Comparison of ENCODE assay signal across 10 cellular contexts in the genomic region with DNA sequence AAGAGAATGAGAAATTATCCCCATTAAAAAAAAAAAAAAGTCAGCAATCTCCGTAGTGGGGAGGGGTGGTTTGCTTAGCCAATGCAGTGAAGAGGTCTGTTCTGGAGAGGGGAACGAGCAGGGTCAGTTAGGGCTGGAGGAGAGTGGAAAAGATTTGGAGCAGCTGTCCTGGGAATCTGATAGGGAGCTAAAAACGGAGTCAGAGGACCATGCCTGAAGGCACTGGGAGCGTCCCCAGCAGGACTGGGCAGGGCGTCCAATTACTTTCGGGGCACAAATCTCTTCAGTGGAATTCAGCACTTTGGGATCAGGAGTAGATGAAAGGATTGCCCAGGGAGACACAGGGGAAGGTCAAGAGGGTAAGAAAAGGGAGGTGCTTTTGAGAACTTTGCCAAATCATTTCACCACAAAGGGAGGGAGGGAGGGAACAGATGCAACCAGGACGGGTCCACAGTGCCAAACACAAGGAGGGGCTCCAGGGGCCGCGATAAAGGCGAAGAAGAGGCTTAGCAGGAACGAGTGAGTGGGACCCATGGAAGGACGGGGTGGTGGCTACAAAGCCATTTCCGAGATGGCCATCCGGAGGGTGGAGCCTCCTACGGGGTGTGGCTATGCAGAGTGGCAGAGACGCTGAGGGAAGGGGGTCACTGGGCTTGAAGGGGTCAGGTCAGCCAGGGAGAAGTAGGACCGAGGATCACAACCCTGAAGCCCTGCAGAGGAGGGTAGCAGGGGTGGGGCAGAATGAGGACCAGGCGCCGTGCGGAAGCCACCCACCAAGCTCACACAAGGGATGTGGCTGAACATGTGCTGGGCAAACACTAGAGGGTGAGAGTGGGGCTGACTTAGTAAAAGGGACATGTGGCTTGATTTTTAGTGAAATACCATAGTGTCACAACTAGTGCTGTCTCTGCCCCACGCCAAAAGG.
A peak's percentile ranks its signal among the peaks of the same experiment; 100 is the strongest.
DNase-seq lines count a peak whose midpoint lies in the region; ATAC-seq and TF ChIP-seq lines count a peak whose summit lies in the region.
"Had no signal": no experiment of that assay in that cellular context is flagged by ENCODE, and none has a peak within 500 bp of the region (broad histone marks: within the 10 kb centered on the region; RNA-seq: fewer than 3 reads in every experiment).

No MANE protein-coding gene starts in this region.

- H3K79me2 ChIP-seq in SK-N-SH (ENCODE audit: insufficient read depth) = no peaks in the 10 kb centered on the region

- POLR2A ChIA-PET in SK-N-SH (lab: Yijun Ruan, JAX) = no interaction called here

- no peaks in the 10 kb centered on the region for H4K20me1 ChIP-seq in SK-N-SH (ENCODE audit: insufficient read depth)

- H3F3A ChIP-seq in SK-N-SH (replicated peaks; ENCODE audit: insufficient read depth) = no peaks in the 10 kb centered on the region

- no peaks in the 10 kb centered on the region for H3K9me2 ChIP-seq in SK-N-SH

- H3K27ac ChIP-seq in SK-N-SH (ENCODE audit: low read depth in 2 of 2, low read length in 1 of 2) (no peak overlapping the region), heart left ventricle (peak overlapping the region in 11 of 12 donors; percentile 61 to 86 (median 75)), brain microvascular endothelial cell (no peak overlapping the region)
- H3K27ac ChIP-seq: epithelial cell of prostate had no signal

- no peak for TF ChIP-seq EP300 in SK-N-SH (IDR thresholded peaks at IDR 0.05; ENCODE audit: borderline replicate concordance in 1 of 2, low read depth in 1 of 2, low read length in 1 of 2)

- CTCF ChIA-PET in SK-N-SH (lab: Yijun Ruan, JAX) = no interaction called here

- no peak for TF ChIP-seq RAD21 in SK-N-SH (IDR thresholded peaks at IDR 0.05; ENCODE audit: low read length)

- no peaks in the 10 kb centered on the region for H3K9me3 ChIP-seq in SK-N-SH
- no peaks in the 10 kb centered on the region for H3K9me3 ChIP-seq in heart left ventricle

- peak; percentile 21 for TF ChIP-seq CTCF in GM12864 (IDR thresholded peaks at IDR 0.05; ENCODE audit: low read depth, low read length, missing control alignments)
- TF ChIP-seq CTCF in SK-N-SH (IDR thresholded peaks at IDR 0.05) = no peak
- TF ChIP-seq CTCF in heart left ventricle (IDR thresholded peaks at IDR 0.05) = peak in 10 of 12 donors; percentile 6 to 43 (median 23)
- no peak for TF ChIP-seq CTCF in brain microvascular endothelial cell (IDR thresholded peaks at IDR 0.05; ENCODE audit: low read depth, low read length, missing control alignments)

- TF ChIP-seq POLR2A in heart left ventricle (IDR thresholded peaks at IDR 0.05) = no peak

- no peak overlapping the region for H3K9ac ChIP-seq in SK-N-SH

- no peak for DNase-seq in GM12864 (ENCODE audit: low read depth)
- peak; percentile 25 for DNase-seq in SK-N-SH
- peak; percentile 45 to 74 (median 48) for DNase-seq in heart left ventricle
- DNase-seq in sciatic nerve (ENCODE audit: low spot score) = no peak
- no peak for DNase-seq in NCI-H2107 treated with DMSO at 0.1 percent for 48 hours (lab: John Stamatoyannopoulos, UW; ENCODE audit: unreplicated experiment)
- no peak for DNase-seq in stimulated activated CD4-positive, alpha-beta T cell treated with anti-CD3 and anti-CD28 coated beads, Interleukin-2, amount 100 ng/mL, for 24 hours
- DNase-seq in brain microvascular endothelial cell = no peak
- DNase-seq: activated naive CD4-positive, alpha-beta T cell treated with Interleukin-2 at 50 U/mL for 16 hours had no signal

- WGBS in SK-N-SH (ENCODE audit: low lambda C conversion rate) = 41% methylated on average over 21 of the region's 21 CpGs
- WGBS in heart left ventricle, 4 donors = 29 to 36% (median 34%) methylated on average over 21 of the region's 21 CpGs

- H3K36me3 ChIP-seq in SK-N-SH (replicated peaks in 1 of 2; ENCODE audit: control insufficient read depth in 1 of 2, insufficient read depth in 2 of 2, low read length in 1 of 2) = no peaks in the 10 kb centered on the region
- no peaks in the 10 kb centered on the region for H3K36me3 ChIP-seq in heart left ventricle
- H3K36me3 ChIP-seq in brain microvascular endothelial cell (replicated peaks) = no peaks in the 10 kb centered on the region

- no peak overlapping the region for H2AFZ ChIP-seq in SK-N-SH (ENCODE audit: low read depth)

- H3K27me3 ChIP-seq in SK-N-SH (ENCODE audit: insufficient read depth) (no peaks in the 10 kb centered on the region), heart left ventricle (no peaks in the 10 kb centered on the region), brain microvascular endothelial cell (replicated peaks) (no peaks in the 10 kb centered on the region)

- in situ Hi-C loops in brain microvascular endothelial cell (cut with HindIII; ENCODE audit: low pct_ligation_motif_present, low sequenced_read_pairs) = no loop called here

- intact Hi-C loops in heart left ventricle (cut with DNase I) (loop anchor here in 6 of 10 donors (5.0 to 10.0 kb wide), 6 partner anchors 117 to 317 kb away; a partner anchor contains a TSS), sciatic nerve (cut with DNase I) (no loop called here)

- H3K4me1 ChIP-seq in SK-N-SH (ENCODE audit: control insufficient read depth in 1 of 2, insufficient read depth in 2 of 2, low read depth in 1 of 2, low read length in 1 of 2) (no peaks in the 10 kb centered on the region), heart left ventricle (peaks cover 0 to 28% (median 4%) of the 10 kb centered on the region in 12 donors)

- peak; percentile 88 to 92 (median 90) for ATAC-seq in heart left ventricle
- peak; percentile 62 for ATAC-seq in sciatic nerve
- no peak for ATAC-seq in GM21447 (IDR thresholded peaks at IDR 0.05; ENCODE audit: unreplicated experiment)

- no peak overlapping the region for H3K4me3 ChIP-seq in GM12864 (ENCODE audit: low read depth, low read length)
- no peak overlapping the region for H3K4me3 ChIP-seq in SK-N-SH (ENCODE audit: low read depth in 2 of 2, low read length in 1 of 2)
- peak overlapping the region in 10 of 12 donors; percentile 18 to 53 (median 44) for H3K4me3 ChIP-seq in heart left ventricle
- no peak overlapping the region for H3K4me3 ChIP-seq in brain microvascular endothelial cell (ENCODE audit: low read depth, low read length)

- H3K4me2 ChIP-seq in SK-N-SH = no peak overlapping the region

TF ChIP-seq in SK-N-SH, 30 proteins besides CTCF, POLR2A, EP300 and RAD21 (continues in another document):
- TF ChIP-seq SMC3 (IDR thresholded peaks at IDR 0.05; ENCODE audit: low read depth, low read length) (no peak), GABPA (IDR thresholded peaks at IDR 0.05; ENCODE audit: low read depth) (no peak), FOSL2 (IDR thresholded peaks at IDR 0.05; ENCODE audit: borderline replicate concordance, low read depth) (no peak), NFIC (IDR thresholded peaks at IDR 0.05; ENCODE audit: borderline replicate concordance) (no peak), MEF2A (IDR thresholded peaks at IDR 0.05; ENCODE audit: borderline replicate concordance, low read depth) (no peak)
- TF ChIP-seq, protein P1, sequence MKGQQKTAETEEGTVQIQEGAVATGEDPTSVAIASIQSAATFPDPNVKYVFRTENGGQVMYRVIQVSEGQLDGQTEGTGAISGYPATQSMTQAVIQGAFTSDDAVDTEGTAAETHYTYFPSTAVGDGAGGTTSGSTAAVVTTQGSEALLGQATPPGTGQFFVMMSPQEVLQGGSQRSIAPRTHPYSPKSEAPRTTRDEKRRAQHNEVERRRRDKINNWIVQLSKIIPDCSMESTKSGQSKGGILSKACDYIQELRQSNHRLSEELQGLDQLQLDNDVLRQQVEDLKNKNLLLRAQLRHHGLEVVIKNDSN (IDR thresholded peaks at IDR 0.05; ENCODE audit: borderline replicate concordance, low read depth) = no peak
- TF ChIP-seq, protein P2, sequence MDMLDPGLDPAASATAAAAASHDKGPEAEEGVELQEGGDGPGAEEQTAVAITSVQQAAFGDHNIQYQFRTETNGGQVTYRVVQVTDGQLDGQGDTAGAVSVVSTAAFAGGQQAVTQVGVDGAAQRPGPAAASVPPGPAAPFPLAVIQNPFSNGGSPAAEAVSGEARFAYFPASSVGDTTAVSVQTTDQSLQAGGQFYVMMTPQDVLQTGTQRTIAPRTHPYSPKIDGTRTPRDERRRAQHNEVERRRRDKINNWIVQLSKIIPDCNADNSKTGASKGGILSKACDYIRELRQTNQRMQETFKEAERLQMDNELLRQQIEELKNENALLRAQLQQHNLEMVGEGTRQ (IDR thresholded peaks at IDR 0.05; ENCODE audit: borderline replicate concordance, low read depth, low read length) = no peak
- TF ChIP-seq, protein P3, sequence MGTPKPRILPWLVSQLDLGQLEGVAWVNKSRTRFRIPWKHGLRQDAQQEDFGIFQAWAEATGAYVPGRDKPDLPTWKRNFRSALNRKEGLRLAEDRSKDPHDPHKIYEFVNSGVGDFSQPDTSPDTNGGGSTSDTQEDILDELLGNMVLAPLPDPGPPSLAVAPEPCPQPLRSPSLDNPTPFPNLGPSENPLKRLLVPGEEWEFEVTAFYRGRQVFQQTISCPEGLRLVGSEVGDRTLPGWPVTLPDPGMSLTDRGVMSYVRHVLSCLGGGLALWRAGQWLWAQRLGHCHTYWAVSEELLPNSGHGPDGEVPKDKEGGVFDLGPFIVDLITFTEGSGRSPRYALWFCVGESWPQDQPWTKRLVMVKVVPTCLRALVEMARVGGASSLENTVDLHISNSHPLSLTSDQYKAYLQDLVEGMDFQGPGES (IDR thresholded peaks at IDR 0.05; ENCODE audit: low read depth, low read length) = no peak
- TF ChIP-seq, protein P4, sequence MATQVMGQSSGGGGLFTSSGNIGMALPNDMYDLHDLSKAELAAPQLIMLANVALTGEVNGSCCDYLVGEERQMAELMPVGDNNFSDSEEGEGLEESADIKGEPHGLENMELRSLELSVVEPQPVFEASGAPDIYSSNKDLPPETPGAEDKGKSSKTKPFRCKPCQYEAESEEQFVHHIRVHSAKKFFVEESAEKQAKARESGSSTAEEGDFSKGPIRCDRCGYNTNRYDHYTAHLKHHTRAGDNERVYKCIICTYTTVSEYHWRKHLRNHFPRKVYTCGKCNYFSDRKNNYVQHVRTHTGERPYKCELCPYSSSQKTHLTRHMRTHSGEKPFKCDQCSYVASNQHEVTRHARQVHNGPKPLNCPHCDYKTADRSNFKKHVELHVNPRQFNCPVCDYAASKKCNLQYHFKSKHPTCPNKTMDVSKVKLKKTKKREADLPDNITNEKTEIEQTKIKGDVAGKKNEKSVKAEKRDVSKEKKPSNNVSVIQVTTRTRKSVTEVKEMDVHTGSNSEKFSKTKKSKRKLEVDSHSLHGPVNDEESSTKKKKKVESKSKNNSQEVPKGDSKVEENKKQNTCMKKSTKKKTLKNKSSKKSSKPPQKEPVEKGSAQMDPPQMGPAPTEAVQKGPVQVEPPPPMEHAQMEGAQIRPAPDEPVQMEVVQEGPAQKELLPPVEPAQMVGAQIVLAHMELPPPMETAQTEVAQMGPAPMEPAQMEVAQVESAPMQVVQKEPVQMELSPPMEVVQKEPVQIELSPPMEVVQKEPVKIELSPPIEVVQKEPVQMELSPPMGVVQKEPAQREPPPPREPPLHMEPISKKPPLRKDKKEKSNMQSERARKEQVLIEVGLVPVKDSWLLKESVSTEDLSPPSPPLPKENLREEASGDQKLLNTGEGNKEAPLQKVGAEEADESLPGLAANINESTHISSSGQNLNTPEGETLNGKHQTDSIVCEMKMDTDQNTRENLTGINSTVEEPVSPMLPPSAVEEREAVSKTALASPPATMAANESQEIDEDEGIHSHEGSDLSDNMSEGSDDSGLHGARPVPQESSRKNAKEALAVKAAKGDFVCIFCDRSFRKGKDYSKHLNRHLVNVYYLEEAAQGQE (IDR thresholded peaks at IDR 0.05; ENCODE audit: low read depth, low read length) = no peak

Comparison
In these comparisons a context has a peak if more than half of its experiments do, and no peak if none do; other contexts are left out.
1. DNase-seq: peak in SK-N-SH (single experiment) and heart left ventricle (5 of 5); none in GM12864 (single experiment), sciatic nerve (single experiment), NCI-H2107 treated with DMSO at 0.1 percent for 48 hours (single experiment), stimulated activated CD4-positive, alpha-beta T cell treated with anti-CD3 and anti-CD28 coated beads, Interleukin-2, amount 100 ng/mL, for 24 hours (0 of 2) and brain microvascular endothelial cell (single experiment).
2. H3K4me3 ChIP-seq: peak in heart left ventricle (10 of 12); none in GM12864 (single experiment), SK-N-SH (0 of 2) and brain microvascular endothelial cell (single experiment).
3. CTCF ChIP-seq: peak in GM12864 (single experiment) and heart left ventricle (10 of 12); none in SK-N-SH (single experiment) and brain microvascular endothelial cell (single experiment).
4. H3K27ac ChIP-seq: peak in heart left ventricle (11 of 12); none in SK-N-SH (0 of 2) and brain microvascular endothelial cell (single experiment).